Comparison of ENCODE assay signal across 8 cellular contexts in the genomic region with DNA sequence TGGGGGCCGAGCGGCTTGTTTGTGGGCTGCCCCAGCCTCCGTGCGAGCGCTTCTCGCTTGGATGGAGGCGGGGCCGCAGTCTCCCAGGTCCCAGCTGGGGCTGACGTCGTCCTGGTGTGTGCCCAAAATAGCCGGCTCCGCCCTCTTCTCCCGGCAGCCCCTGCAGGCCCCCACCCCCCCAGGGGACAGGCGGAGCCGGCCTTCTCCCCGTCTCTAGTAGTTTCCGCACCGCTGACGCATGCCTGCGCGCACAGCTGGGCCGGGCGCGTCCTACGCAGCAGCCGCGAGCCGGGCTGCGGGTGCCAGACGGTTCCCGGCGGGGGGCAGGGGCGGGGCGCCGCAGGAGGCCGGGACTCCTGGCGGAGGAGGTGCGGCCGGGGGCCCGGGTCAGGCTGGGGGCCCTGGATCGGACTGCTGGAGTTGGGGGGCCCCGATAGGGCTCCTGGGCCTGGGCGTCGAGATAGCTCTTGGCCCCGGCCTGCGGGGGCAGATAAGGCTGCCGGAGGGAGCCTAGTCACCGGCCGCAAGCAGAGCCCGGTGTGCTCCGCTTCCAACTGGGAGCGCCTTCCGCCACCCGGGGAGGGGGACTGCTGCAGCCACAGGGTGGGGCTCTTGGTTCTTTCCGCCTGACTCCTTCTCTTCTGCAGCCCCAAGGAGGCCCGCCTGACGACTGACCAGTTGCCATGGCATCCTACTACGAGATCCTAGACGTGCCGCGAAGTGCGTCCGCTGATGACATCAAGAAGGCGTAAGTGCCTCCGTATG.
DNase-seq lines count a peak whose midpoint lies in the region; ATAC-seq and TF ChIP-seq lines count a peak whose summit lies in the region.

A gene (plus strand): TSS at position 216 of the 765 bp plus-strand sequence. CDS start 468 bp downstream, at position 684.

- H3K4me3 Mint-ChIP-seq in central memory CD8-positive, alpha-beta T cell = peak within 1 kb of the TSS; percentile 88

- peak within 1 kb of the TSS; percentile 100 for H3K27ac Mint-ChIP-seq in central memory CD8-positive, alpha-beta T cell (ENCODE audit: low read depth)

- DNase-seq in AG09309 (ENCODE audit: low read depth) (peak; percentile 96), NCI-H446 (lab: John Stamatoyannopoulos, UW) (peak; percentile 92 to 98), iris pigment epithelial cell (ENCODE audit: low read depth) (peak; percentile 99)
- DNase-seq in activated CD4-positive, CD25-positive, alpha-beta regulatory T cell treated with anti-CD3 and anti-CD28 coated beads, Interleukin-2, amount 50 U/mL, for 16 hours (ENCODE audit: low read depth, low spot score) = peak; percentile 97
- peak; percentile 96 to 99 for DNase-seq in central memory CD8-positive, alpha-beta T cell (ENCODE audit: low spot score in 2 of 2)
- peak; percentile 98 for DNase-seq in stimulated activated CD4-positive, alpha-beta T cell treated with anti-CD3 and anti-CD28 coated beads, Interleukin-12 subunit alpha, Interleukin-12 subunit beta, amount 100 ng/mL, for 24 hours (ENCODE audit: low read depth in 2 of 2)

- peak; percentile 26 for TF ChIP-seq CTCF in AG09309 (IDR thresholded peaks at IDR 0.05; ENCODE audit: control insufficient read depth, insufficient read depth, low read depth, low read length, missing control alignments)

- H3K4me1 Mint-ChIP-seq in central memory CD8-positive, alpha-beta T cell = peaks cover 38% of the 10 kb centered on the region

- no peaks in the 10 kb centered on the region for H3K9me3 Mint-ChIP-seq in central memory CD8-positive, alpha-beta T cell

- H3K27me3 Mint-ChIP-seq in central memory CD8-positive, alpha-beta T cell = no peaks in the 10 kb centered on the region

- H3K4me3 ChIP-seq in AG09309 (ENCODE audit: control insufficient read depth, low read depth, low read length) = peak within 1 kb of the TSS; percentile 78

- ATAC-seq in GM19025 (IDR thresholded peaks at IDR 0.05; ENCODE audit: low read depth, unreplicated experiment) = peak; percentile 86
- ATAC-seq in HG03342 (IDR thresholded peaks at IDR 0.05; ENCODE audit: unreplicated experiment) = peak; percentile 88
- peak; percentile 82 for ATAC-seq in central memory CD8-positive, alpha-beta T cell (replicated peaks; ENCODE audit: extremely low read depth, poor library complexity, severe bottlenecking)

- H3K36me3 Mint-ChIP-seq in central memory CD8-positive, alpha-beta T cell (ENCODE audit: insufficient read depth) = peaks cover 38% of the 10 kb centered on the region

Comparison
In these comparisons a context has a peak if more than half of its experiments do, and no peak if none do; other contexts are left out.
1. Peak in every context shown above with its lines: DNase-seq, ATAC-seq and H3K4me3 ChIP-seq.